In genomic region chr16:69754469-69755310, GRCh38 we compare ENCODE assay signal across 8 cellular contexts. TPM values are rescaled to one million over a fixed set of nuclear protein-coding genes. Genes with fewer than 3 reads are reported as not detected.
DNase-seq lines count a peak whose midpoint lies in the region; ATAC-seq and TF ChIP-seq lines count a peak whose summit lies in the region.

Gene NOB1, minus strand, starts transcription at chr16:69754926. Its CDS starts 16 bp downstream, at chr16:69754910.

- POLR2A ChIA-PET in naive thymus-derived CD8-positive, alpha-beta T cell (lab: Charles Lee), result interaction anchor here (0.5 to 2.5 kb wide), 16 partner anchors 8 to 621 kb away, joined by 3 to 38 read pairs (median 5); partner anchors contain the start of genes NQO1, TERF2 and WWP2

- no peaks in the 10 kb centered on the region for H3K27me3 Mint-ChIP-seq in naive thymus-derived CD8-positive, alpha-beta T cell

- no peaks in the 10 kb centered on the region for H3K9me2 ChIP-seq in GM23248 (ENCODE audit: insufficient read depth)

- peaks cover 21% of the 10 kb centered on the region; the same call in 1 of the 2 replicates for H3K36me3 ChIP-seq in GM23248 (ENCODE audit: low read depth)
- H3K36me3 ChIP-seq in fibroblast of lung (ENCODE audit: control insufficient read depth, insufficient read depth, low read length), result no peaks in the 10 kb centered on the region

- in situ Hi-C loops in GM23248 (cut with MboI), result no loop called here

- H3F3A ChIP-seq in GM23248 (ENCODE audit: insufficient read depth), result no peaks in the 10 kb centered on the region

- no peaks in the 10 kb centered on the region for H3K9me3 Mint-ChIP-seq in naive thymus-derived CD8-positive, alpha-beta T cell

- peak within 1 kb of the TSS; percentile 85 for H2AFZ ChIP-seq in GM23248
- H2AFZ ChIP-seq in fibroblast of lung (ENCODE audit: low read length), result peak within 1 kb of the TSS; percentile 98

- peak within 1 kb of the TSS; percentile 96 to 100 (median 100) for H3K4me3 Mint-ChIP-seq in naive thymus-derived CD8-positive, alpha-beta T cell

- WGBS in GM23248 (ENCODE audit: low coverage in 1 of 2, low lambda C conversion rate in 2 of 2, missing lambda C conversion rate in 2 of 2), 2 experiments, result 1% methylated on average over 57 to 58 of the region's 58 CpGs

- H3K79me2 ChIP-seq in GM23248 (ENCODE audit: insufficient read depth) (peaks cover 51% of the 10 kb centered on the region), fibroblast of lung (ENCODE audit: control insufficient read depth, insufficient read depth, low read length) (peaks cover 33% of the 10 kb centered on the region)

- H3K36me3 Mint-ChIP-seq in naive thymus-derived CD8-positive, alpha-beta T cell, result peaks cover 3 to 23% (median 6%) of the 10 kb centered on the region in 3 donors

- peak; percentile 95 for DNase-seq in EL
- DNase-seq in GM23248, result peak; percentile 98
- DNase-seq in LHCN-M2 (ENCODE audit: low read depth), result peak; percentile 91
- peak; percentile 92 for DNase-seq in RPMI7951 (ENCODE audit: low read depth)
- DNase-seq in activated T-helper 1 cell treated with anti-CD3 and anti-CD28 coated beads, Interleukin-2, amount 50 U/mL, for 16 hours (ENCODE audit: low read depth in 1 of 2, low spot score in 1 of 2), result peak; percentile 93 to 98
- DNase-seq in fibroblast of lung (ENCODE audit: low read depth in 2 of 2), result peak; percentile 91 to 97
- DNase-seq in naive thymus-derived CD8-positive, alpha-beta T cell, result peak; percentile 91 to 99 (median 97)
- peak; percentile 90 to 98 (median 96) for DNase-seq in stimulated activated naive CD4-positive, alpha-beta T cell (lab: John Stamatoyannopoulos, UW)

- H3K4me1 ChIP-seq in GM23248 (ENCODE audit: insufficient read depth) (0 out of 2 replicates have a peak, but pooled peaks cover 8% of the 10 kb centered on the region), fibroblast of lung (ENCODE audit: control insufficient read depth, extremely low read depth, insufficient read depth, low read length) (peaks cover 6% of the 10 kb centered on the region)

- TF ChIP-seq CTCF in fibroblast of lung (conservative IDR thresholded peaks at IDR 0.05 in 1 of 2, IDR thresholded peaks at IDR 0.05 in 1 of 2; ENCODE audit: low read depth in 1 of 2, low read length in 2 of 2), result peak; percentile 95

- peak; percentile 98 for ATAC-seq in naive thymus-derived CD8-positive, alpha-beta T cell

- peaks cover 8 to 35% (median 28%) of the 10 kb centered on the region in 4 donors for H3K4me1 Mint-ChIP-seq in naive thymus-derived CD8-positive, alpha-beta T cell

- peak within 1 kb of the TSS; percentile 48 for H3K27ac ChIP-seq in GM23248
- peak within 1 kb of the TSS; percentile 79 for H3K27ac ChIP-seq in fibroblast of lung (ENCODE audit: insufficient read depth, low read length)

- H3K9ac ChIP-seq in GM23248 (peak within 1 kb of the TSS; percentile 87), fibroblast of lung (ENCODE audit: insufficient read depth, low read length) (peak within 1 kb of the TSS; percentile 92)

- H4K20me1 ChIP-seq in GM23248 (ENCODE audit: insufficient read depth) (no peaks in the 10 kb centered on the region), fibroblast of lung (ENCODE audit: control insufficient read depth, extremely low read depth, insufficient read depth, low read length) (no peaks in the 10 kb centered on the region)

- peak within 1 kb of the TSS; percentile 87 for H3K4me2 ChIP-seq in GM23248 (ENCODE audit: unreplicated experiment)
- H3K4me2 ChIP-seq in fibroblast of lung (ENCODE audit: extremely low read depth, insufficient read depth, low read length), result peak within 1 kb of the TSS; percentile 92

- H3K27ac Mint-ChIP-seq in naive thymus-derived CD8-positive, alpha-beta T cell, result peak within 1 kb of the TSS; percentile 98 to 100 (median 99)

- no peaks in the 10 kb centered on the region for H3K9me3 ChIP-seq in GM23248 (ENCODE audit: low read depth)
- no peaks in the 10 kb centered on the region for H3K9me3 ChIP-seq in fibroblast of lung (ENCODE audit: control insufficient read depth, insufficient read depth, low read depth, low read length)

- no peaks in the 10 kb centered on the region for H3K27me3 ChIP-seq in GM23248 (replicated peaks; ENCODE audit: insufficient read depth)
- no peaks in the 10 kb centered on the region for H3K27me3 ChIP-seq in fibroblast of lung (ENCODE audit: control insufficient read depth, insufficient read depth, low read length)

- H3K4me3 ChIP-seq in GM23248 (peak within 1 kb of the TSS; percentile 96), fibroblast of lung (replicated peaks in 1 of 4; ENCODE audit: control extremely low read depth in 1 of 4, insufficient read depth in 1 of 4, low read depth in 3 of 4, low read length in 4 of 4) (peak within 1 kb of the TSS; percentile 81 to 100 (median 97))

RNA-seq across cellular contexts. Expression of gene NOB1, which starts in this region (rescaled TPM):
- 20.4 and 24.8 TPM in 2 replicates for total RNA-seq in GM23248 (2014; rRNA removed; shearing (Covaris generic))
- polyA plus RNA-seq in GM23248 (2016; fragmentation: Nextera tagmentation; extraction: Ambion mirVana) (44.5 and 46.2 TPM in 2 replicates), fibroblast of lung (45.0 and 64.4 TPM in 2 replicates)
- total RNA-seq in LHCN-M2 (2014; rRNA removed) (19.8 and 26.9 TPM in 2 replicates), fibroblast of lung (25.1 and 28.0 TPM in 2 replicates)
- 45.0 TPM for polyA plus RNA-seq in LHCN-M2 (2012)
- 20.6 and 26.8 TPM in 2 replicates for total RNA-seq in RPMI7951 (2014; rRNA removed; shearing (Covaris generic))
- 41.7 and 60.4 TPM in 2 replicates for polyA plus RNA-seq in fibroblast of lung (2012)
- 37.7 and 68.5 TPM in 2 replicates for polyA minus RNA-seq in fibroblast of lung (ENCODE audit: low replicate concordance)
- 10 to 100 TPM; 59.7 to 61.5 TPM for total RNA-seq in naive thymus-derived CD8-positive, alpha-beta T cell
- 10 to 100 TPM; 35.1 to 60.3 (median 48.6) TPM for polyA plus RNA-seq in naive thymus-derived CD8-positive, alpha-beta T cell

Comparison
In these comparisons a context has a peak if more than half of its experiments do, and no peak if none do; other contexts are left out.
1. Peak in every context shown above with its lines: DNase-seq, ATAC-seq, H3K4me3 ChIP-seq and H3K27ac ChIP-seq.